ENCODE assay signal across 23 cellular contexts in genomic region chr14:103346286-103346685, GRCh38. TPM values are rescaled to one million over a fixed set of nuclear protein-coding genes. Genes with fewer than 3 reads are reported as not detected.
DNase-seq lines count a peak whose midpoint lies in the region; ATAC-seq, FAIRE-seq and TF ChIP-seq lines count a peak whose summit lies in the region.
"Had no signal": no experiment of that assay in that cellular context is flagged by ENCODE, and none has a peak within 500 bp of the region (broad histone marks: within the 10 kb centered on the region; RNA-seq: fewer than 3 reads in every experiment).

No MANE protein-coding gene starts in this region.

- H3K4me1 ChIP-seq in HEK293 (ENCODE audit: control insufficient read depth, insufficient read depth, low read length) (no peaks in the 10 kb centered on the region), GM12878 (ENCODE audit: control insufficient read depth, insufficient read depth, low read length) (no peaks in the 10 kb centered on the region), osteoblast (ENCODE audit: insufficient read depth, low read length) (peaks cover 13% of the 10 kb centered on the region)

- TF ChIP-seq CTCF in HEK293 (tag by site-specific recombination; IDR thresholded peaks at IDR 0.05) = no peak
- no peak for TF ChIP-seq CTCF in GM12878 (IDR thresholded peaks at IDR 0.05 in 2 of 3, conservative IDR thresholded peaks at IDR 0.05 in 1 of 3; ENCODE audit: control insufficient read depth in 2 of 3, extremely low read depth in 1 of 3, insufficient read depth in 1 of 3, low read depth in 3 of 3, low read length in 3 of 3)
- no peak for TF ChIP-seq CTCF in osteoblast (IDR thresholded peaks at IDR 0.05; ENCODE audit: extremely low read depth, low read depth, low read length)

- RAD21 ChIA-PET in GM12878 (lab: Charles Lee; ENCODE audit: unreplicated experiment) = no interaction called here

- H3K36me3 Mint-ChIP-seq in activated naive CD4-positive, alpha-beta T cell treated with anti-CD3 and anti-CD28 coated beads, Interleukin-2, amount 50 U/mL, for 24 hours = peaks cover 16% of the 10 kb centered on the region

- TF ChIP-seq EP300 in GM12878 (IDR thresholded peaks at IDR 0.05; ENCODE audit: borderline replicate concordance in 1 of 2, control insufficient read depth in 1 of 2, low read depth in 2 of 2, low read length in 2 of 2) = no peak

- H4K20me1 ChIP-seq in GM12878 (ENCODE audit: control insufficient read depth, insufficient read depth) = no peaks in the 10 kb centered on the region
- H4K20me1 ChIP-seq in osteoblast (ENCODE audit: insufficient read depth, low read length) = peaks cover 13% of the 10 kb centered on the region

- no peak overlapping the region for H3K9ac ChIP-seq in GM12878 (ENCODE audit: control insufficient read depth, insufficient read depth, low read length)
- H3K9ac ChIP-seq: parathyroid adenoma had no signal

- H3K27me3 ChIP-seq in GM12878 (replicated peaks in 1 of 2; ENCODE audit: control insufficient read depth in 2 of 2, insufficient read depth in 2 of 2, low read length in 1 of 2) = no peaks in the 10 kb centered on the region
- no peaks in the 10 kb centered on the region for H3K27me3 ChIP-seq in osteoblast (ENCODE audit: insufficient read depth, low read length)
- H3K27me3 ChIP-seq: sigmoid colon had no signal

- peaks cover 16 to 32% of the 10 kb centered on the region in 2 experiments for H3K36me3 ChIP-seq in HEK293 (ENCODE audit: control insufficient read depth in 2 of 2, insufficient read depth in 1 of 2, low read length in 2 of 2)
- peaks cover 5 to 30% of the 10 kb centered on the region in 2 experiments for H3K36me3 ChIP-seq in GM12878 (ENCODE audit: control insufficient read depth in 2 of 2, insufficient read depth in 2 of 2, low read length in 1 of 2)
- peaks cover 37% of the 10 kb centered on the region for H3K36me3 ChIP-seq in osteoblast (ENCODE audit: insufficient read depth, low read length)

- intact Hi-C loops in GM12878 (cut with micrococcal nuclease; ENCODE audit: unreplicated experiment) = no loop called here

- BruUV-seq in GM12878 (replicated peaks; lab: Mats Ljungman, UMichigan) = no TSS peak

- WGBS in GM12878 (ENCODE audit: insufficient coverage, insufficient replicate concordance, low lambda C conversion rate, missing lambda C conversion rate) = 0% methylated on average over 3 of the region's 3 CpGs

- no peak for TF ChIP-seq RAD21 in GM12878 (IDR thresholded peaks at IDR 0.05; ENCODE audit: insufficient read depth, low read depth, low read length)

- SMC1A ChIA-PET in GM12878 (lab: Charles Lee; ENCODE audit: uncharacterized antibody, unreplicated experiment) = interaction anchor here (0.7 to 1.5 kb wide), 2 partner anchors 10 to 92 kb away, joined by 3 to 5 read pairs; no protein-coding TSS in a partner anchor

- TF ChIP-seq POLR2A in GM12878 (IDR thresholded peaks at IDR 0.05; ENCODE audit: low read depth, low read length) = no peak

- H3K27ac ChIP-seq in HEK293 (ENCODE audit: extremely low read depth, low read depth, low read length) (no peak overlapping the region), GM12878 (ENCODE audit: control insufficient read depth, insufficient read depth) (no peak overlapping the region), osteoblast (ENCODE audit: low read depth, low read length) (peak overlapping the region; percentile 24)
- H3K27ac ChIP-seq: sigmoid colon had no signal

- no peak overlapping the region for H3K4me3 Mint-ChIP-seq in activated naive CD4-positive, alpha-beta T cell treated with anti-CD3 and anti-CD28 coated beads, Interleukin-2, amount 50 U/mL, for 24 hours
- H3K4me3 Mint-ChIP-seq: activated CD4-positive, alpha-beta T cell treated with anti-CD3 and anti-CD28 coated beads, Interleukin-2, amount 10 ng/mL, durations not matched to agents 7 days and 5 days had no signal

- H3K27ac Mint-ChIP-seq in activated naive CD4-positive, alpha-beta T cell treated with anti-CD3 and anti-CD28 coated beads, Interleukin-2, amount 50 U/mL, for 24 hours = peak overlapping the region; percentile 55
- H3K27ac Mint-ChIP-seq: activated CD4-positive, alpha-beta T cell treated with anti-CD3 and anti-CD28 coated beads, Interleukin-2, amount 10 ng/mL, durations not matched to agents 7 days and 5 days had no signal

- H3K9me3 ChIP-seq in HEK293 (ENCODE audit: control insufficient read depth, insufficient read depth, low read depth, low read length) = no peaks in the 10 kb centered on the region
- H3K9me3 ChIP-seq in GM12878 (replicated peaks; ENCODE audit: control insufficient read depth, insufficient read depth, low read length) = no peaks in the 10 kb centered on the region
- H3K9me3 ChIP-seq in osteoblast (ENCODE audit: low read depth, low read length) = no peaks in the 10 kb centered on the region
- H3K9me3 ChIP-seq: sigmoid colon had no signal

- ATAC-seq in GM12878 (peak; percentile 8; the same call in 2 of the 3 replicates), HG02623 (IDR thresholded peaks at IDR 0.05; ENCODE audit: unreplicated experiment) (no peak)
- ATAC-seq: stimulated activated naive B cell treated with anti-CD40 and anti-IgM and Interleukin-4, amounts not matched to agents 10 μg/mL and 1 μg/mL and 100 μg/mL, for 72 hours had no signal

- DNase-seq in activated naive CD4-positive, alpha-beta T cell treated with anti-CD3 and anti-CD28 coated beads, Interleukin-2, amount 50 U/mL, for 16 hours = no peak
- no peak for DNase-seq in GM12878 (ENCODE audit: low read depth, low spot score)
- no peak for DNase-seq in osteoblast (ENCODE audit: insufficient read length, low spot score, missing footprints)
- no peak for DNase-seq in AML-193 (lab: John Stamatoyannopoulos, UW)
- DNase-seq in cerebellar cortex (ENCODE audit: low spot score) = no peak
- DNase-seq: activated CD4-positive, alpha-beta T cell treated with anti-CD3 and anti-CD28 coated beads, Interleukin-2, amount 10 ng/mL, durations not matched to agents 7 days and 5 days; CD8-positive, alpha-beta memory T cell; erythroblast; mesendoderm; naive thymus-derived CD8-positive, alpha-beta T cell; NCI-H1436; NCI-H748 treated with DMSO at 0.1 percent for 48 hours; OCI-M1; SHP77 treated with DMSO at 0.1 percent for 48 hours; sigmoid colon; stimulated activated naive B cell treated with anti-CD40 and anti-IgM and Interleukin-4, amounts not matched to agents 10 μg/mL and 1 μg/mL and 100 μg/mL, for 72 hours had no signal

- in situ Hi-C loops in GM12878 (cut with MboI) = no loop called here

- CTCF ChIA-PET in HEK293 (lab: Yijun Ruan, JAX) = interaction anchor here (0.7 kb wide), 1 partner anchor 100 kb away, joined by 5 read pairs; no protein-coding TSS in a partner anchor
- CTCF ChIA-PET in GM12878 (lab: Yijun Ruan, JAX) = interaction anchor here (0.8 kb wide), 1 partner anchor 9 kb away, joined by 3 read pairs; no protein-coding TSS in a partner anchor

- H2AFZ ChIP-seq in GM12878 (ENCODE audit: control insufficient read depth, low read depth, low read length) (no peak overlapping the region), osteoblast (ENCODE audit: low read length) (no peak overlapping the region)

- H3K4me2 ChIP-seq in GM12878 (ENCODE audit: control insufficient read depth, insufficient read depth) = no peak overlapping the region
- H3K4me2 ChIP-seq in osteoblast (ENCODE audit: insufficient read depth, low read length) = peak overlapping the region; percentile 5

- H3K4me3 ChIP-seq in HEK293 (ENCODE audit: low read depth, low read length) (no peak overlapping the region), GM12878 (no peak overlapping the region), osteoblast (ENCODE audit: insufficient read depth, low read length) (no peak overlapping the region)
- H3K4me3 ChIP-seq: sigmoid colon had no signal

- H3K4me1 Mint-ChIP-seq in activated naive CD4-positive, alpha-beta T cell treated with anti-CD3 and anti-CD28 coated beads, Interleukin-2, amount 50 U/mL, for 24 hours = peaks cover 14% of the 10 kb centered on the region

- no peaks in the 10 kb centered on the region for H3K79me2 ChIP-seq in GM12878 (ENCODE audit: control insufficient read depth, insufficient read depth, low read length)
- H3K79me2 ChIP-seq in osteoblast (ENCODE audit: insufficient read depth, low read length) = no peaks in the 10 kb centered on the region
- H3K79me2 ChIP-seq: parathyroid adenoma had no signal

- H3K27me3 Mint-ChIP-seq in activated naive CD4-positive, alpha-beta T cell treated with anti-CD3 and anti-CD28 coated beads, Interleukin-2, amount 50 U/mL, for 24 hours = no peaks in the 10 kb centered on the region
- H3K27me3 Mint-ChIP-seq: activated CD4-positive, alpha-beta T cell treated with anti-CD3 and anti-CD28 coated beads, Interleukin-2, amount 10 ng/mL, durations not matched to agents 7 days and 5 days; naive thymus-derived CD8-positive, alpha-beta T cell; stimulated activated naive B cell treated with anti-CD40 and anti-IgM and Interleukin-4, amounts not matched to agents 10 μg/mL and 1 μg/mL and 100 μg/mL, for 72 hours had no signal

- no peaks in the 10 kb centered on the region for H3K9me3 Mint-ChIP-seq in activated naive CD4-positive, alpha-beta T cell treated with anti-CD3 and anti-CD28 coated beads, Interleukin-2, amount 50 U/mL, for 24 hours
- H3K9me3 Mint-ChIP-seq: activated CD4-positive, alpha-beta T cell treated with anti-CD3 and anti-CD28 coated beads, Interleukin-2, amount 10 ng/mL, durations not matched to agents 7 days and 5 days; CD8-positive, alpha-beta memory T cell; naive thymus-derived CD8-positive, alpha-beta T cell; stimulated activated naive B cell treated with anti-CD40 and anti-IgM and Interleukin-4, amounts not matched to agents 10 μg/mL and 1 μg/mL and 100 μg/mL, for 72 hours had no signal

- POLR2A ChIA-PET in HEK293 (lab: Yijun Ruan, JAX) = interaction anchor here (0.7 to 5.0 kb wide), 3 partner anchors 9 to 59 kb away, joined by 3 to 46 read pairs (median 6); partner anchors contain the start of gene EIF5
- POLR2A ChIA-PET in GM12878 (lab: Charles Lee) = interaction anchor here (1.4 kb wide), 1 partner anchor 40 kb away, joined by 3 read pairs; no protein-coding TSS in a partner anchor

- FAIRE-seq in GM12878 (lab: Jason Lieb, UNC) = no peak
- FAIRE-seq: bronchial epithelial cell, H54, HTR-8/SVneo had no signal

RNA-seq across cellular contexts. Expression of gene EIF5, which starts 12.2 kb away (rescaled TPM):
- total RNA-seq in GM12878 (2013; cell fraction: nucleolus; rRNA removed) = 250 and 254 TPM in 2 replicates
- total RNA-seq in GM12878 (2014; rRNA removed) = 68.6 and 75.6 TPM in 2 replicates
- total RNA-seq in GM12878 (2014; rRNA removed; fragmentation: Illumina TruSeq; extraction: Trizol) = 84.1 and 92.7 TPM in 2 replicates
- 156 and 166 TPM in 2 replicates for total RNA-seq in GM12878 (2021)
- 78.4 TPM for polyA plus RNA-seq in GM12878 (2011; ENCODE audit: low read depth)
- 268 and 275 TPM in 2 replicates for polyA plus RNA-seq in GM12878 (2011; rRNA removed)
- 141 and 164 TPM in 2 replicates for polyA plus RNA-seq in GM12878 (2011; cell fraction: cytosol; rRNA removed)
- polyA plus RNA-seq in GM12878 (2011; cell fraction: nucleus; rRNA removed) = 181 and 255 TPM in 2 replicates
- 118 and 152 TPM in 2 replicates for polyA plus RNA-seq in GM12878 (2012)
- 137 and 204 TPM in 2 replicates for polyA plus RNA-seq in GM12878 (2014; fragmentation: Illumina TruSeq; extraction: Trizol)
- polyA plus RNA-seq in GM12878 (2014; fragmentation: Nextera tagmentation; extraction: Ambion mirVana) = 10 to 100 TPM; 51.2 to 80.9 TPM
- 83.2 and 89.1 TPM in 2 replicates for polyA plus RNA-seq in GM12878 (2014; rRNA removed)
- polyA plus RNA-seq in GM12878 (2016; fragmentation: Nextera tagmentation; extraction: Ambion mirVana) = 100 to 1,000 TPM; 312 to 360 TPM
- polyA minus RNA-seq in GM12878 (2011; rRNA and poly(A)+ RNA removed) = 123 and 221 TPM in 2 replicates
- polyA minus RNA-seq in GM12878 (2011; cell fraction: cytosol; rRNA and poly(A)+ RNA removed) = 54.0 and 67.9 TPM in 2 replicates
- 134 and 194 TPM in 2 replicates for polyA minus RNA-seq in GM12878 (2011; cell fraction: nucleus; rRNA and poly(A)+ RNA removed)
- total RNA-seq in osteoblast = 197 and 221 TPM in 2 replicates

RNA-seq across cellular contexts. Expression of gene MARK3, which starts 38.9 kb away (rescaled TPM):
- total RNA-seq in GM12878 (2013; cell fraction: nucleolus; rRNA removed) = 225 and 244 TPM in 2 replicates
- total RNA-seq in GM12878 (2014; rRNA removed) (39.6 and 43.3 TPM in 2 replicates), GM12878 (2014; rRNA removed; fragmentation: Illumina TruSeq; extraction: Trizol) (48.0 and 48.3 TPM in 2 replicates), GM12878 (2021) (51.9 and 59.3 TPM in 2 replicates), osteoblast (101 and 108 TPM in 2 replicates)
- 36.8 TPM for polyA plus RNA-seq in GM12878 (2011; ENCODE audit: low read depth)
- polyA plus RNA-seq in GM12878 (2011; rRNA removed) (75.1 and 85.6 TPM in 2 replicates), GM12878 (2014; fragmentation: Illumina TruSeq; extraction: Trizol) (50.7 and 52.0 TPM in 2 replicates), GM12878 (2014; fragmentation: Nextera tagmentation; extraction: Ambion mirVana) (10 to 100 TPM; 10.7 to 19.8 TPM), GM12878 (2014; rRNA removed) (43.2 and 49.9 TPM in 2 replicates), GM12878 (2016; fragmentation: Nextera tagmentation; extraction: Ambion mirVana) (10 to 100 TPM; 28.6 to 31.0 TPM)
- 40.5 and 46.1 TPM in 2 replicates for polyA plus RNA-seq in GM12878 (2011; cell fraction: cytosol; rRNA removed)
- polyA plus RNA-seq in GM12878 (2011; cell fraction: nucleus; rRNA removed) = 90.2 and 95.2 TPM in 2 replicates
- 39.8 and 47.5 TPM in 2 replicates for polyA plus RNA-seq in GM12878 (2012)
- polyA minus RNA-seq in GM12878 (2011; rRNA and poly(A)+ RNA removed) = 73.2 and 80.4 TPM in 2 replicates
- polyA minus RNA-seq in GM12878 (2011; cell fraction: cytosol; rRNA and poly(A)+ RNA removed) = 15.8 and 21.0 TPM in 2 replicates
- polyA minus RNA-seq in GM12878 (2011; cell fraction: nucleus; rRNA and poly(A)+ RNA removed) = 63.7 and 92.2 TPM in 2 replicates
